17 cellular contexts compared by ENCODE assay signal in genomic region chr7:117784315-117784714, GRCh38.
DNase-seq lines count a peak whose midpoint lies in the region; ATAC-seq and TF ChIP-seq lines count a peak whose summit lies in the region.
"Had no signal": no experiment of that assay in that cellular context is flagged by ENCODE, and none has a peak within 500 bp of the region (broad histone marks: within the 10 kb centered on the region; RNA-seq: fewer than 3 reads in every experiment).

No MANE protein-coding gene starts in this region.

- no peak for TF ChIP-seq CTCF in cardiac muscle cell (IDR thresholded peaks at IDR 0.05; ENCODE audit: low read depth, low read length)
- no peak for TF ChIP-seq CTCF in testis (IDR thresholded peaks at IDR 0.05)

- H3K9me3 ChIP-seq in cardiac muscle cell (ENCODE audit: low read depth) (no peaks in the 10 kb centered on the region), right cardiac atrium (ENCODE audit: control insufficient read depth, low read length) (no peaks in the 10 kb centered on the region), SK-N-MC (ENCODE audit: low read depth, low read length) (no peaks in the 10 kb centered on the region), testis (no peaks in the 10 kb centered on the region)
- H3K9me3 ChIP-seq: HAP-1, MG63 had no signal

- intact Hi-C loops in right cardiac atrium (cut with DNase I) (no loop called here), testis (cut with DNase I; ENCODE audit: low total_unique reads) (no loop called here)

- H3K36me3 ChIP-seq in cardiac muscle cell, result no peaks in the 10 kb centered on the region
- H3K36me3 ChIP-seq in SK-N-MC (ENCODE audit: insufficient read depth, low read length), result no peaks in the 10 kb centered on the region
- no peaks in the 10 kb centered on the region for H3K36me3 ChIP-seq in testis (ENCODE audit: low read depth, missing control alignments)
- H3K36me3 ChIP-seq: HAP-1, MG63 had no signal

- H3K4me1 ChIP-seq in cardiac muscle cell (ENCODE audit: low read depth), result peaks cover 13% of the 10 kb centered on the region
- H3K4me1 ChIP-seq in right cardiac atrium (ENCODE audit: control insufficient read depth, insufficient read depth, low read length), result no peaks in the 10 kb centered on the region
- no peaks in the 10 kb centered on the region for H3K4me1 ChIP-seq in testis

- no peak overlapping the region for H3K9ac ChIP-seq in SK-N-MC (ENCODE audit: insufficient read length)

- DNase-seq in cardiac muscle cell (ENCODE audit: low read depth in 1 of 2, low spot score in 1 of 2) (no peak), right cardiac atrium (no peak), SK-N-MC (ENCODE audit: low read depth, low spot score) (no peak), testis (no peak), NCI-H187 (lab: John Stamatoyannopoulos, UW) (no peak)
- DNase-seq in stimulated activated CD4-positive, alpha-beta T cell treated with anti-CD3 and anti-CD28 coated beads, Interleukin-15, amount 100 ng/mL, for 24 hours, result no peak
- DNase-seq: 8988T, C1 segment of cervical spinal cord, EL, MG63, NCI-H2081, PC-3, T-helper 9 cell had no signal

- ATAC-seq in right cardiac atrium (no peak), HG03354 (IDR thresholded peaks at IDR 0.05; ENCODE audit: poor library complexity, severe bottlenecking, unreplicated experiment) (peak; percentile 49), GM18520 (IDR thresholded peaks at IDR 0.05; ENCODE audit: unreplicated experiment) (no peak)
- ATAC-seq: HepG2, PC-3 had no signal

- TF ChIP-seq POLR2A in testis (IDR thresholded peaks at IDR 0.05), result no peak

- H3K27me3 ChIP-seq in cardiac muscle cell, result no peaks in the 10 kb centered on the region
- no peaks in the 10 kb centered on the region for H3K27me3 ChIP-seq in right cardiac atrium (ENCODE audit: control insufficient read depth, insufficient read depth)
- no peaks in the 10 kb centered on the region for H3K27me3 ChIP-seq in testis
- H3K27me3 ChIP-seq: MG63 had no signal

- H3K27ac ChIP-seq in cardiac muscle cell (peak overlapping the region; percentile 39), right cardiac atrium (ENCODE audit: low read length) (no peak overlapping the region), SK-N-MC (peak overlapping the region; percentile 39; the same call in 1 of the 2 replicates), testis (no peak overlapping the region)

- WGBS in right cardiac atrium, result 63% methylated on average over 1 of the region's 1 CpG
- WGBS in testis, 2 donors, result 58 to 64% methylated on average over 1 of the region's 1 CpG

- H3K4me3 ChIP-seq in cardiac muscle cell (no peak overlapping the region), right cardiac atrium (ENCODE audit: low read length) (no peak overlapping the region), SK-N-MC (no peak overlapping the region), testis (no peak overlapping the region)
- H3K4me3 ChIP-seq: HAP-1, MG63 had no signal

Comparison
In these comparisons a context has a peak if more than half of its experiments do, and no peak if none do; other contexts are left out.
1. H3K27ac ChIP-seq: peak in cardiac muscle cell (single experiment) and SK-N-MC (single experiment); none in right cardiac atrium (single experiment) and testis (0 of 2).